ENCODE assay signal across 27 cellular contexts in the genomic region with DNA sequence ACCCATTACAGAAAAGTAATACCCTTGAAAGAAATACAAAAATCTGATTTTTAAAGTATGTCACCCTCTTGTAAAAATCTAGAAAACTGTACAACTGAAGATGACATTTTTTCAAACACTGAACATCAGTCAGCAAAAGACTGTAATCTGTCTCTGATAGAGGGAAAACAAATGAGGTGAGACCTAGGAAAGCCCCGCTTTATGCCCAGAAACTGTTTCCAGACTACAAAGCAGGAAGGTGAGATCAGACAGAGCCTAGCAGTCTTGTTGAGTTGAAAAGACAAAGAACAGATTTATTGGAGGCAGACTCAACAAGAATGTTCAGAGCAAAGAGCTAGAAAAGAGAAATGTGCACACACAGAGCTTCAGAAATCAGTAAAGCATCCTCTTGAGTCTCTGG.
DNase-seq lines count a peak whose midpoint lies in the region; ATAC-seq, FAIRE-seq and TF ChIP-seq lines count a peak whose summit lies in the region.
"Had no signal": no experiment of that assay in that cellular context is flagged by ENCODE, and none has a peak within 500 bp of the region (broad histone marks: within the 10 kb centered on the region; RNA-seq: fewer than 3 reads in every experiment).

No MANE protein-coding gene starts in this region.

- H3K9me3 Mint-ChIP-seq in GM23338, result no peaks in the 10 kb centered on the region; the same call in 2 of the 3 replicates

- DNase-seq in GM13976 (ENCODE audit: low spot score), result peak; percentile 7
- no peak for DNase-seq in GM23338 (ENCODE audit: low spot score)
- DNase-seq in GM12878 (ENCODE audit: low read depth, low spot score), result no peak
- DNase-seq in pons (ENCODE audit: low spot score), result peak; percentile 6
- no peak for DNase-seq in stimulated activated CD8-positive, alpha-beta memory T cell treated with anti-CD3 and anti-CD28 coated beads, Interleukin-4, amount 100 ng/mL, for 48 hours
- DNase-seq in central memory CD4-positive, alpha-beta T cell, result no peak
- no peak for DNase-seq in mesenteric fat pad (ENCODE audit: low spot score)
- no peak for DNase-seq in left ventricle myocardium superior
- DNase-seq: AML-193; C1 segment of cervical spinal cord; Calu3; CD8-positive, alpha-beta T cell; DMS153; H7; HFFc6; KBM-7; NCI-H1092; NCI-H1436; NCI-H187 treated with DMSO at 0.1 percent for 48 hours; NCI-H2107; NCI-H446 treated with DMSO at 0.1 percent for 48 hours; NCI-H526 treated with DMSO at 0.1 percent for 48 hours; PC-9; SHP77 treated with DMSO at 0.1 percent for 48 hours; SK-N-SH had no signal

- H3K36me3 ChIP-seq in GM23338 (ENCODE audit: insufficient read depth) (no peaks in the 10 kb centered on the region), GM12878 (ENCODE audit: control insufficient read depth in 2 of 2, insufficient read depth in 2 of 2, low read length in 1 of 2) (no peaks in the 10 kb centered on the region)

- H3K36me3 Mint-ChIP-seq in GM23338 (ENCODE audit: low read depth), result peaks cover 5% of the 10 kb centered on the region; the same call in 1 of the 3 replicates
- H3K36me3 Mint-ChIP-seq: CD8-positive, alpha-beta T cell had no signal

- no peak overlapping the region for H3K9ac ChIP-seq in GM12878 (ENCODE audit: control insufficient read depth, insufficient read depth, low read length)
- H3K9ac ChIP-seq: SK-N-SH had no signal

- no peak overlapping the region for H3K4me2 ChIP-seq in GM23338
- H3K4me2 ChIP-seq in GM12878 (ENCODE audit: control insufficient read depth, insufficient read depth), result no peak overlapping the region
- H3K4me2 ChIP-seq: PC-9, SK-N-SH had no signal

- peaks cover 21% of the 10 kb centered on the region for H3K4me1 Mint-ChIP-seq in GM23338

- SMC1A ChIA-PET in GM12878 (lab: Charles Lee; ENCODE audit: uncharacterized antibody, unreplicated experiment), result interaction anchor here (0.9 to 1.8 kb wide), 7 partner anchors 9 to 56 kb away, joined by 3 to 6 read pairs (median 4); no protein-coding TSS in a partner anchor

- no peaks in the 10 kb centered on the region for H3F3A ChIP-seq in GM23338 (replicated peaks; ENCODE audit: low read depth)

- H3K27ac ChIP-seq in GM23338 (ENCODE audit: low read depth), result no peak overlapping the region
- H3K27ac ChIP-seq in GM12878 (ENCODE audit: control insufficient read depth, insufficient read depth), result no peak overlapping the region
- H3K27ac ChIP-seq: PC-9, RWPE1 had no signal

- H3K9me3 ChIP-seq in GM12878 (replicated peaks; ENCODE audit: control insufficient read depth, insufficient read depth, low read length), result no peaks in the 10 kb centered on the region
- H3K9me3 ChIP-seq: SK-N-SH had no signal

- H3K79me2 ChIP-seq in GM23338 (replicated peaks; ENCODE audit: insufficient read depth) (no peaks in the 10 kb centered on the region), GM12878 (ENCODE audit: control insufficient read depth, insufficient read depth, low read length) (no peaks in the 10 kb centered on the region)

- no peak for ATAC-seq in GM23338
- peak; percentile 54 for ATAC-seq in GM12878
- ATAC-seq in left ventricle myocardium superior, result no peak
- ATAC-seq: CD8-positive, alpha-beta T cell; HepG2 had no signal

- intact Hi-C loops in GM12878 (cut with micrococcal nuclease; ENCODE audit: unreplicated experiment), result no loop called here
- intact Hi-C loops in left ventricle myocardium superior (cut with micrococcal nuclease), result no loop called here

- RAD21 ChIA-PET in GM12878 (lab: Charles Lee; ENCODE audit: unreplicated experiment), result interaction anchor here (0.5 to 2.3 kb wide), 3 partner anchors 10 to 44 kb away, joined by 3 to 10 read pairs (median 4); no protein-coding TSS in a partner anchor

- TF ChIP-seq POLR2A in GM12878 (IDR thresholded peaks at IDR 0.05; ENCODE audit: low read depth, low read length), result no peak

- no peak for TF ChIP-seq EP300 in GM12878 (IDR thresholded peaks at IDR 0.05; ENCODE audit: borderline replicate concordance in 1 of 2, control insufficient read depth in 1 of 2, low read depth in 2 of 2, low read length in 2 of 2)

- in situ Hi-C loops in GM13976 (cut with MboI; ENCODE audit: low sequenced_read_pairs, unreplicated experiment) (no loop called here), GM12878 (cut with MboI) (no loop called here)

- no peak overlapping the region for H3K27ac Mint-ChIP-seq in GM23338
- H3K27ac Mint-ChIP-seq: CD8-positive, alpha-beta T cell; HFFc6 had no signal

- no peaks in the 10 kb centered on the region for H3K27me3 Mint-ChIP-seq in GM23338 (ENCODE audit: insufficient read depth, low read depth, poor library complexity)

- no peak overlapping the region for H3K4me3 Mint-ChIP-seq in GM23338
- H3K4me3 Mint-ChIP-seq: CD8-positive, alpha-beta T cell; HFFc6 had no signal

- TF ChIP-seq CTCF in GM13976 (IDR thresholded peaks at IDR 0.05; ENCODE audit: borderline replicate concordance, control extremely low read depth, extremely low read depth, insufficient read depth, missing control alignments), result no peak
- TF ChIP-seq CTCF in GM23338 (conservative IDR thresholded peaks at IDR 0.05; ENCODE audit: low read depth in 2 of 2), result no peak
- TF ChIP-seq CTCF in GM12878 (IDR thresholded peaks at IDR 0.05 in 2 of 3, conservative IDR thresholded peaks at IDR 0.05 in 1 of 3; ENCODE audit: control insufficient read depth in 2 of 3, extremely low read depth in 1 of 3, insufficient read depth in 1 of 3, low read depth in 3 of 3, low read length in 3 of 3), result no peak

- FAIRE-seq in GM12878 (lab: Jason Lieb, UNC), result no peak
- FAIRE-seq: HepG2 had no signal

- H3K9me2 ChIP-seq in GM23338 (ENCODE audit: insufficient read depth), result no peaks in the 10 kb centered on the region
- H3K9me2 ChIP-seq: SK-N-SH had no signal

- WGBS in GM12878 (ENCODE audit: insufficient coverage, insufficient replicate concordance, low lambda C conversion rate, missing lambda C conversion rate), result 47% methylated on average over 1 of the region's 1 CpG

- no TSS peak for BruUV-seq in GM12878 (replicated peaks; lab: Mats Ljungman, UMichigan)

- no peaks in the 10 kb centered on the region for H3K27me3 ChIP-seq in GM23338 (ENCODE audit: insufficient read depth)
- no peaks in the 10 kb centered on the region for H3K27me3 ChIP-seq in GM12878 (replicated peaks in 1 of 2; ENCODE audit: control insufficient read depth in 2 of 2, insufficient read depth in 2 of 2, low read length in 1 of 2)

- H4K20me1 ChIP-seq in GM23338 (replicated peaks; ENCODE audit: insufficient read depth) (no peaks in the 10 kb centered on the region), GM12878 (ENCODE audit: control insufficient read depth, insufficient read depth) (no peaks in the 10 kb centered on the region)

- no peak overlapping the region for H3K4me3 ChIP-seq in GM23338
- no peak overlapping the region for H3K4me3 ChIP-seq in GM12878
- H3K4me3 ChIP-seq: PC-9 had no signal

- H2AFZ ChIP-seq in GM23338 (peak overlapping the region; percentile 86), GM12878 (ENCODE audit: control insufficient read depth, low read depth, low read length) (no peak overlapping the region)
- H2AFZ ChIP-seq: PC-9 had no signal

- H3K4me1 ChIP-seq in GM23338 (ENCODE audit: insufficient read depth), result peaks cover 21% of the 10 kb centered on the region
- no peaks in the 10 kb centered on the region for H3K4me1 ChIP-seq in GM12878 (ENCODE audit: control insufficient read depth, insufficient read depth, low read length)

- no peak for TF ChIP-seq RAD21 in GM12878 (IDR thresholded peaks at IDR 0.05; ENCODE audit: insufficient read depth, low read depth, low read length)

- CTCF ChIA-PET in GM12878 (lab: Yijun Ruan, JAX), result interaction anchor here (0.7 kb wide), 1 partner anchor 44 kb away, joined by 3 read pairs; no protein-coding TSS in a partner anchor

- POLR2A ChIA-PET in GM12878 (lab: Charles Lee), result no interaction called here

TF ChIP-seq in GM23338, 12 proteins besides CTCF, POLR2A, EP300 and RAD21 (continues in another document):
- TF ChIP-seq ZNF114 (CRISPR knock-in tag; IDR thresholded peaks at IDR 0.05), result no peak

TF ChIP-seq in GM12878, 131 proteins besides CTCF, POLR2A, EP300 and RAD21:
- no peak for TF ChIP-seq NFXL1 (IDR thresholded peaks at IDR 0.05; ENCODE audit: borderline replicate concordance)
- no peak for TF ChIP-seq SMC3 (IDR thresholded peaks at IDR 0.05; ENCODE audit: borderline replicate concordance, low read length)

Comparison
In these comparisons a context has a peak if more than half of its experiments do, and no peak if none do; other contexts are left out.
1. DNase-seq: peak in GM13976 (single experiment) and pons (single experiment); none in GM23338 (single experiment), GM12878 (single experiment), stimulated activated CD8-positive, alpha-beta memory T cell treated with anti-CD3 and anti-CD28 coated beads, Interleukin-4, amount 100 ng/mL, for 48 hours (single experiment), central memory CD4-positive, alpha-beta T cell (single experiment), mesenteric fat pad (single experiment) and left ventricle myocardium superior (single experiment).